In the genomic region with DNA sequence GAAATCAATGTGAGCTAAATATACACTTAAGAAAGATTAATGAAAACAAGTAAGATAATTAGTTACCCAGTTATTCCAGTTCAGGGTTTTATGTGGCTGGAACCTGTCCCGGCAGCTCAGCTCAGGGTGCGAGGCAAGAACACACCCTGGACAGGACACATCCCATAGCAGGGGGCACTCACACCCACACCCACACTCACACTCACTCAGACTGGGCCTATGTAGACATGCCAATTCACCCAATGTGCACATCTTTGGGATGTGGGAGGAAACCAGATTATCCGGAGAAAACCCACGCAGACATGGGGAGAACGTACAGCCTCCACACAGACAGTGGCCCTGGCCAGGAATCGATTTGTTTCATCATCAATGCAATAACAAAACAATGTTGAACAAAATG, we compare ENCODE assay signal across 24 cellular contexts.
"Had no signal": no experiment of that assay in that cellular context is flagged by ENCODE, and none has a peak within 500 bp of the region (broad histone marks: within the 10 kb centered on the region; RNA-seq: fewer than 3 reads in every experiment).

No MANE protein-coding gene starts in this region.

- H3K27ac ChIP-seq: HL-60, KMS-11, RWPE1 had no signal

- H3K9ac ChIP-seq: KMS-11, SK-N-SH had no signal

- H3K4me2 ChIP-seq: KMS-11, SK-N-SH had no signal

- DNase-seq: Kasumi-1, MM.1S, MV-4-11, NCI-H1048, NCI-H1105, NCI-H1417, NCI-H146, NCI-H1694 treated with DMSO at 0.1 percent for 48 hours, NCI-H1930, NCI-H2081, NCI-H2107, NCI-H2227 treated with DMSO at 0.1 percent for 48 hours, NCI-H524, NCI-H526 treated with DMSO at 0.1 percent for 48 hours, NCI-H748 treated with DMSO at 0.1 percent for 48 hours, PC-3, SHP77, SK-N-SH had no signal

- ATAC-seq: K562, Panc1, PC-3 had no signal

- H3K27ac Mint-ChIP-seq: IgD-negative memory B cell had no signal

- H3K9me3 ChIP-seq: SK-N-SH had no signal

- H3K27me3 Mint-ChIP-seq: IgD-negative memory B cell had no signal

- H3K4me3 Mint-ChIP-seq: IgD-negative memory B cell had no signal

- H3K9me3 Mint-ChIP-seq: IgD-negative memory B cell had no signal

- H3K4me3 ChIP-seq: K562 had no signal
